In the genomic region with DNA sequence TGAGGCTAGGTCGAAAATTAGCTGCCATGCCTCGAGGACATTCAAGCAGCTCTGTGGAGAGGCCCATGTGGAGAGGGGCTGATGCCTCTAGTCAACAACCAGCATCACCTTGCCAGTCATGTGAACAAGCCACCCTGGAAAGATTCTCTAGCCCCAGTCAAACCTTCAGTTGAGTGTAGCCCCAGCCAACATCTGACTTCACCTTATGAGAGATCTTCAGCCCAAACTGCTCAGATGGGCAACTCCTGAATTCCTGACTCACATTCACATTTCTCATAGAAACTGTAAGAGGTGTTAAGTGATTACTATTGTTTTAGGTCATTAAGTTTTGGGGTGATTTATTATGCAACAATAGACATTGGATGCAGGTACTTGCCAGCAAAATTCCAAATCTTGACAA, we compare ENCODE assay signal across 22 cellular contexts. TPM values are rescaled to one million over a fixed set of nuclear protein-coding genes. Genes with fewer than 3 reads are reported as not detected.
A peak's percentile ranks its signal among the peaks of the same experiment; 100 is the strongest.
DNase-seq lines count a peak whose midpoint lies in the region; ATAC-seq lines count a peak whose summit lies in the region.
"Had no signal": no experiment of that assay in that cellular context is flagged by ENCODE, and none has a peak within 500 bp of the region (broad histone marks: within the 10 kb centered on the region; RNA-seq: fewer than 3 reads in every experiment).

No MANE protein-coding gene starts in this region.

- ATAC-seq in activated naive CD4-positive, alpha-beta T cell treated with anti-CD3 and anti-CD28 coated beads, Interleukin-2, amount 50 U/mL, for 72 hours, result peak; percentile 46 to 47
- peak; percentile 27 for ATAC-seq in stimulated activated naive CD8-positive, alpha-beta T cell treated with anti-CD3 and anti-CD28 coated beads, Interleukin-15, amount 100 ng/mL, for 72 hours
- ATAC-seq in GM19328 (IDR thresholded peaks at IDR 0.05; ENCODE audit: unreplicated experiment) (no peak), GM19395 (IDR thresholded peaks at IDR 0.05; ENCODE audit: unreplicated experiment) (no peak)
- ATAC-seq: CD8-positive, alpha-beta T cell; GM12878 had no signal

- H3K9me3 Mint-ChIP-seq in activated naive CD4-positive, alpha-beta T cell treated with anti-CD3 and anti-CD28 coated beads for 36 hours, result no peaks in the 10 kb centered on the region
- no peaks in the 10 kb centered on the region for H3K9me3 Mint-ChIP-seq in activated naive CD4-positive, alpha-beta T cell treated with anti-CD3 and anti-CD28 coated beads, Interleukin-2, amount 50 U/mL, for 72 hours
- no peaks in the 10 kb centered on the region for H3K9me3 Mint-ChIP-seq in stimulated activated naive CD8-positive, alpha-beta T cell treated with anti-CD3 and anti-CD28 coated beads, Interleukin-15, amount 100 ng/mL, for 72 hours
- H3K9me3 Mint-ChIP-seq: CD8-positive, alpha-beta T cell; H9; HFFc6 had no signal

- peaks cover 63% of the 10 kb centered on the region for H3K4me1 Mint-ChIP-seq in activated naive CD4-positive, alpha-beta T cell treated with anti-CD3 and anti-CD28 coated beads for 36 hours (ENCODE audit: low read depth)
- H3K4me1 Mint-ChIP-seq in stimulated activated naive CD8-positive, alpha-beta T cell treated with anti-CD3 and anti-CD28 coated beads, Interleukin-15, amount 100 ng/mL, for 72 hours, result peaks cover 42% of the 10 kb centered on the region

- DNase-seq in activated naive CD4-positive, alpha-beta T cell treated with anti-CD3 and anti-CD28 coated beads for 36 hours, result peak; percentile 32
- DNase-seq in activated naive CD4-positive, alpha-beta T cell (lab: John Stamatoyannopoulos, UW), result no peak
- no peak for DNase-seq in activated naive CD4-positive, alpha-beta T cell treated with anti-CD3 and anti-CD28 coated beads, Interleukin-2, amount 50 U/mL, for 72 hours (ENCODE audit: low spot score in 2 of 2)
- DNase-seq in islet precursor cell, result peak; percentile 16
- DNase-seq in stimulated activated naive CD8-positive, alpha-beta T cell treated with anti-CD3 and anti-CD28 coated beads, Interleukin-15, amount 100 ng/mL, for 72 hours, result no peak
- DNase-seq: CD8-positive, alpha-beta T cell; DND-41; GM23248; H9; HFFc6; KBM-7; MM.1S; NCI-H1048; NCI-H1417 treated with DMSO at 0.1 percent for 48 hours; NCI-H187; NCI-H446; NCI-H526 had no signal

- intact Hi-C loops in activated naive CD4-positive, alpha-beta T cell treated with anti-CD3 and anti-CD28 coated beads for 36 hours (cut with micrococcal nuclease), result no loop called here

- peaks cover 50% of the 10 kb centered on the region for H3K36me3 Mint-ChIP-seq in activated naive CD4-positive, alpha-beta T cell treated with anti-CD3 and anti-CD28 coated beads for 36 hours (ENCODE audit: low read depth)
- H3K36me3 Mint-ChIP-seq in activated naive CD4-positive, alpha-beta T cell treated with anti-CD3 and anti-CD28 coated beads, Interleukin-2, amount 50 U/mL, for 72 hours, result peaks cover 26 to 31% of the 10 kb centered on the region in 2 donors

- CTCF ChIA-PET in activated naive CD4-positive, alpha-beta T cell treated with anti-CD3 and anti-CD28 coated beads for 36 hours (lab: Charles Lee), result interaction anchor here (0.7 to 2.1 kb wide), 4 partner anchors 144 to 278 kb away, joined by 3 to 11 read pairs (median 4); no protein-coding TSS in a partner anchor

- H3K4me3 Mint-ChIP-seq in activated naive CD4-positive, alpha-beta T cell treated with anti-CD3 and anti-CD28 coated beads for 36 hours, result no peak overlapping the region
- H3K4me3 Mint-ChIP-seq in stimulated activated naive CD8-positive, alpha-beta T cell treated with anti-CD3 and anti-CD28 coated beads, Interleukin-15, amount 100 ng/mL, for 72 hours, result no peak overlapping the region
- H3K4me3 Mint-ChIP-seq: CD8-positive, alpha-beta T cell; H9; HFFc6 had no signal

- no peaks in the 10 kb centered on the region for H3K27me3 Mint-ChIP-seq in activated naive CD4-positive, alpha-beta T cell treated with anti-CD3 and anti-CD28 coated beads for 36 hours (ENCODE audit: low read depth)
- no peaks in the 10 kb centered on the region for H3K27me3 Mint-ChIP-seq in stimulated activated naive CD8-positive, alpha-beta T cell treated with anti-CD3 and anti-CD28 coated beads, Interleukin-15, amount 100 ng/mL, for 72 hours

- peak overlapping the region; percentile 51 for H3K27ac Mint-ChIP-seq in activated naive CD4-positive, alpha-beta T cell treated with anti-CD3 and anti-CD28 coated beads for 36 hours
- peak overlapping the region; percentile 44 to 56 for H3K27ac Mint-ChIP-seq in activated naive CD4-positive, alpha-beta T cell treated with anti-CD3 and anti-CD28 coated beads, Interleukin-2, amount 50 U/mL, for 72 hours
- H3K27ac Mint-ChIP-seq in stimulated activated naive CD8-positive, alpha-beta T cell treated with anti-CD3 and anti-CD28 coated beads, Interleukin-15, amount 100 ng/mL, for 72 hours, result peak overlapping the region in 1 of 2 donors; percentile 9
- H3K27ac Mint-ChIP-seq: CD8-positive, alpha-beta T cell; H9; HFFc6 had no signal

RNA-seq across cellular contexts. Expression of a gene that starts 44.9 kb away (rescaled TPM):
- not detected for total RNA-seq in activated naive CD4-positive, alpha-beta T cell treated with anti-CD3 and anti-CD28 coated beads for 36 hours
- not detected for total RNA-seq in activated naive CD4-positive, alpha-beta T cell treated with anti-CD3 and anti-CD28 coated beads, Interleukin-2, amount 50 U/mL, for 72 hours
- total RNA-seq: CD8-positive, alpha-beta T cell; GM12878; GM23248; H9; HFFc6; HT1080; OCI-LY7 had no signal

Comparison
In these comparisons a context has a peak if more than half of its experiments do, and no peak if none do; other contexts are left out.
1. DNase-seq: peak in activated naive CD4-positive, alpha-beta T cell treated with anti-CD3 and anti-CD28 coated beads for 36 hours (single experiment) and islet precursor cell (single experiment); none in activated naive CD4-positive, alpha-beta T cell (0 of 4), activated naive CD4-positive, alpha-beta T cell treated with anti-CD3 and anti-CD28 coated beads, Interleukin-2, amount 50 U/mL, for 72 hours (0 of 2) and stimulated activated naive CD8-positive, alpha-beta T cell treated with anti-CD3 and anti-CD28 coated beads, Interleukin-15, amount 100 ng/mL, for 72 hours (0 of 2).
2. ATAC-seq: peak in activated naive CD4-positive, alpha-beta T cell treated with anti-CD3 and anti-CD28 coated beads, Interleukin-2, amount 50 U/mL, for 72 hours (2 of 2) and stimulated activated naive CD8-positive, alpha-beta T cell treated with anti-CD3 and anti-CD28 coated beads, Interleukin-15, amount 100 ng/mL, for 72 hours (single experiment); none in GM19328 (single experiment) and GM19395 (single experiment).